In genomic region chr7:50303894-50304157, GRCh38 we compare ENCODE assay signal across 9 cellular contexts. TPM values are rescaled to one million over a fixed set of nuclear protein-coding genes. Genes with fewer than 3 reads are reported as not detected.
DNase-seq lines count a peak whose midpoint lies in the region; ATAC-seq, FAIRE-seq and TF ChIP-seq lines count a peak whose summit lies in the region.
"Had no signal": no experiment of that assay in that cellular context is flagged by ENCODE, and none has a peak within 500 bp of the region (broad histone marks: within the 10 kb centered on the region; RNA-seq: fewer than 3 reads in every experiment).

No MANE protein-coding gene starts in this region.

- peak overlapping the region; percentile 92 for H3K4me3 Mint-ChIP-seq in activated CD8-positive, alpha-beta T cell treated with anti-CD3 and anti-CD28 coated beads, Interleukin-2, amount 10 ng/mL, durations not matched to agents 7 days and 5 days
- no peak overlapping the region for H3K4me3 Mint-ChIP-seq in progenitor cell of endocrine pancreas (ENCODE audit: low read depth)

- H3K4me1 ChIP-seq in lung (ENCODE audit: control insufficient read depth in 2 of 2, insufficient read depth in 2 of 2, low read length in 2 of 2), result peaks cover 0 to 6% of the 10 kb centered on the region in 2 donors

- POLR2A ChIA-PET in activated CD8-positive, alpha-beta T cell treated with anti-CD3 and anti-CD28 coated beads, Interleukin-2, amount 10 ng/mL, durations not matched to agents 7 days and 5 days (lab: Charles Lee), result interaction anchor here (2.0 kb wide), 1 partner anchor 158 kb away, joined by 6 read pairs; no protein-coding TSS in a partner anchor

- CTCF ChIA-PET in activated CD8-positive, alpha-beta T cell treated with anti-CD3 and anti-CD28 coated beads, Interleukin-2, amount 10 ng/mL, durations not matched to agents 7 days and 5 days (lab: Charles Lee), result interaction anchor here (1.0 kb wide), 1 partner anchor 65 kb away, joined by 3 read pairs; no protein-coding TSS in a partner anchor

- H3K9me3 ChIP-seq in lung (ENCODE audit: control insufficient read depth in 2 of 2, insufficient read depth in 1 of 2, low read length in 1 of 2), result peaks cover 0 to 2% of the 10 kb centered on the region in 2 donors

- no peak for DNase-seq in activated CD4-positive, CD25-positive, alpha-beta regulatory T cell (lab: John Stamatoyannopoulos, UW)
- no peak for DNase-seq in activated CD8-positive, alpha-beta T cell treated with anti-CD3 and anti-CD28 coated beads, Interleukin-2, amount 10 ng/mL, durations not matched to agents 7 days and 5 days
- DNase-seq in lung (ENCODE audit: low spot score) (no peak), NCI-H1436 (lab: John Stamatoyannopoulos, UW) (no peak), progenitor cell of endocrine pancreas (ENCODE audit: low spot score, unreplicated experiment) (no peak), GM19239 (ENCODE audit: insufficient read length, low spot score) (no peak)

- ATAC-seq in activated CD4-positive, CD25-positive, alpha-beta regulatory T cell treated with anti-CD3 and anti-CD28 coated beads, Interleukin-2, amount 50 U/mL, for 24 hours, result peak; percentile 15 to 16
- ATAC-seq in HG02973 (IDR thresholded peaks at IDR 0.05; ENCODE audit: unreplicated experiment) (peak; percentile 26), lung (ENCODE audit: insufficient read depth, low FRiP score) (peak; percentile 37)
- ATAC-seq in activated CD8-positive, alpha-beta T cell treated with anti-CD3 and anti-CD28 coated beads, Interleukin-2, amount 10 ng/mL, durations not matched to agents 7 days and 5 days, result peak; percentile 30

- H3K4me3 ChIP-seq in lung, result peak overlapping the region; percentile 50

- WGBS in lung, 2 donors, result 0 to 1% methylated on average over 13 to 55 of the region's 55 CpGs

- H3K36me3 Mint-ChIP-seq in activated CD8-positive, alpha-beta T cell treated with anti-CD3 and anti-CD28 coated beads, Interleukin-2, amount 10 ng/mL, durations not matched to agents 7 days and 5 days (ENCODE audit: low read depth), result peaks cover 41% of the 10 kb centered on the region
- no peaks in the 10 kb centered on the region for H3K36me3 Mint-ChIP-seq in progenitor cell of endocrine pancreas (ENCODE audit: insufficient read depth)

- no peak for TF ChIP-seq CTCF in lung (IDR thresholded peaks at IDR 0.05; ENCODE audit: control extremely low read depth, extremely low read depth)
- TF ChIP-seq CTCF in progenitor cell of endocrine pancreas (IDR thresholded peaks at IDR 0.05; ENCODE audit: unreplicated experiment), result no peak

- H3K4me1 Mint-ChIP-seq in activated CD8-positive, alpha-beta T cell treated with anti-CD3 and anti-CD28 coated beads, Interleukin-2, amount 10 ng/mL, durations not matched to agents 7 days and 5 days (ENCODE audit: low read depth), result peaks cover 36% of the 10 kb centered on the region
- H3K4me1 Mint-ChIP-seq in progenitor cell of endocrine pancreas (ENCODE audit: low read depth), result no peaks in the 10 kb centered on the region

- no peaks in the 10 kb centered on the region for H3K9me3 Mint-ChIP-seq in activated CD8-positive, alpha-beta T cell treated with anti-CD3 and anti-CD28 coated beads, Interleukin-2, amount 10 ng/mL, durations not matched to agents 7 days and 5 days (ENCODE audit: insufficient read depth)
- H3K9me3 Mint-ChIP-seq in progenitor cell of endocrine pancreas (ENCODE audit: low read depth), result no peaks in the 10 kb centered on the region

- no peaks in the 10 kb centered on the region for H3K36me3 ChIP-seq in lung (ENCODE audit: control insufficient read depth in 2 of 2, insufficient read depth in 2 of 2, low read length in 2 of 2)

- H3K27me3 Mint-ChIP-seq in activated CD8-positive, alpha-beta T cell treated with anti-CD3 and anti-CD28 coated beads, Interleukin-2, amount 10 ng/mL, durations not matched to agents 7 days and 5 days (ENCODE audit: low read depth), result no peaks in the 10 kb centered on the region
- peaks cover 86% of the 10 kb centered on the region for H3K27me3 Mint-ChIP-seq in progenitor cell of endocrine pancreas

- no peak for FAIRE-seq in GM19239 (lab: Jason Lieb, UNC)

- H3K27me3 ChIP-seq in lung (ENCODE audit: control insufficient read depth, insufficient read depth), result peaks cover 11% of the 10 kb centered on the region

- peak overlapping the region in 1 of 2 donors; percentile 85 for H3K27ac ChIP-seq in lung (ENCODE audit: low read depth in 1 of 2, low read length in 1 of 2)

- no peak overlapping the region for H3K27ac Mint-ChIP-seq in activated CD8-positive, alpha-beta T cell treated with anti-CD3 and anti-CD28 coated beads, Interleukin-2, amount 10 ng/mL, durations not matched to agents 7 days and 5 days
- H3K27ac Mint-ChIP-seq in progenitor cell of endocrine pancreas, result no peak overlapping the region

RNA-seq across cellular contexts. Expression of gene IKZF1, which starts 0.7 kb away (rescaled TPM):
- total RNA-seq in activated CD8-positive, alpha-beta T cell treated with anti-CD3 and anti-CD28 coated beads, Interleukin-2, amount 10 ng/mL, durations not matched to agents 7 days and 5 days, result 100 to 1,000 TPM; 370 to 374 TPM
- 10 to 100 TPM; 20.7 to 37.8 TPM for total RNA-seq in lung
- 10 to 100 TPM in 1 of 2 donors, 1 to 10 TPM in 1; 4.0 to 16.3 TPM for polyA plus RNA-seq in lung
- 0.36 and 0.42 TPM in 2 replicates for total RNA-seq in progenitor cell of endocrine pancreas
- total RNA-seq: renal cortical epithelial cell had no signal

Comparison
In these comparisons a context has a peak if more than half of its experiments do, and no peak if none do; other contexts are left out.
1. RNA of gene IKZF1, which starts 0.7 kb away (total RNA-seq): 370 to 374 TPM in activated CD8-positive, alpha-beta T cell treated with anti-CD3 and anti-CD28 coated beads, Interleukin-2, amount 10 ng/mL, durations not matched to agents 7 days and 5 days and 20.7 to 37.8 TPM in lung; 0.36 to 0.42 TPM in progenitor cell of endocrine pancreas; every median in the first group is over 10 times any median in the second.
2. Peak in every context shown above with its lines, with median percentiles within 50 percentile points of each other: ATAC-seq.